ENCODE assay signal across 1 cellular context in the genomic region with DNA sequence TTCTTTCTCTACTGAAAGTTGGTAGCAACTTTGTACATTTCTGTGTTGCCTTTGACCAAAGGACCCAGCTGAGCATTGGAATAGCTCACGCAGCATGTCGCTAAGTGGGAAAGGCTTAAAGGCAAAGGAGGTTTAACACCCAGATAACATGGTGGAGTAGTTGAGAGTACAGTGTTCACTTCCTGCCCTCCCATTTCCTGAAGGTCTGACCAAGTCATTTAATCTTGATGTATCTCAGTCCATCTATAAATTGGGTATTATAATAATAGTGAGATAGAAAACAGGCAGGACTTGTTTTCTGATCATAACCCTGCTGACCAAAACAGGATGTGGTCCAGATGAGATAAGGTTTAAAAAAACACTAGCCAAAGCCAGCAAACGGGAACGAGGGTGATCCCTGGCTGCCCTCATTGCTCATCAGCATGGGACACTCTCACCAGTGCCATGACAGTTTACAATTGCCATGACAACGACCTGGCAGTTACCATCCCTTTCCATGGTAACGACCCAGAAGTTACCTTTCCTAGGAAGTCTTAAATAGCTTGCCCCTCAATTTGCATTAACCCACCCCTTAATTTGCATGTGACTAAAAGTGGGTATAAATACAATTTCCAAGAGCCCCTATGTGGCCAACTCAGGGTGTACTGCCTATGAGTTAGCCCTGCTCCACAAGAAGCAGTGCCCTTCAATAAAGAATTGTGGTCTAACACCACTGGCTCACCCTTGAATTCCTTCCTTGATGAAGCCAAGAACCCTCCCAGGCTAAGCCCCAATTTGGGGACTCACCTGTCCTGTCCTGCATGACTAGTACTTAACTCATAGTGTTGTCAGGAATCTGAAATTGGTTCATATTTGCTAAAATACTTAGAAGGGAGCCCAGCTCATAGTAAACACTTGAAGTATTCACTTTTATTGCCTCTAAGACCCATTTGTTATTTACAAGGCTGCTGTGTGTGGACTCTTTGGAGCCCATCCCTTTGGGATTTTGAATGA.
TF ChIP-seq lines count a peak whose summit lies in the region.

No MANE protein-coding gene starts in this region.

TF ChIP-seq in K562, 482 proteins besides CTCF, POLR2A, EP300 and RAD21 (continued from another document and continues in another):
- TF ChIP-seq ZNF639 (CRISPR knock-in tag; conservative IDR thresholded peaks at IDR 0.05 in 1 of 2, IDR thresholded peaks at IDR 0.05 in 1 of 2) (peak in 1 of 2 experiments; percentile 71; a peak in 2 of 4 replicates), BMI1 (IDR thresholded peaks at IDR 0.05; ENCODE audit: low read length) (peak; percentile 81), ZNF589 (CRISPR knock-in tag; IDR thresholded peaks at IDR 0.05; ENCODE audit: low read depth) (peak; percentile 85; the same call in 1 of the 2 replicates), HES1 (IDR thresholded peaks at IDR 0.05; ENCODE audit: low read depth) (no peak), MTA1 (IDR thresholded peaks at IDR 0.05; ENCODE audit: borderline replicate concordance) (peak; percentile 81), RBM25 (IDR thresholded peaks at IDR 0.05; ENCODE audit: low read depth, low read length, severe bottlenecking) (no peak), FOSL1 (tag; conservative IDR thresholded peaks at IDR 0.05) (peak; percentile 89), CREM (IDR thresholded peaks at IDR 0.05; ENCODE audit: low read depth) (peak; percentile 93), NR2C2 (CRISPR knock-in tag; IDR thresholded peaks at IDR 0.05) (no peak), NR2C2 (tag; IDR thresholded peaks at IDR 0.05) (peak; percentile 97), ZNF57 (CRISPR knock-in tag; IDR thresholded peaks at IDR 0.05) (no peak), ESRRA (IDR thresholded peaks at IDR 0.05; ENCODE audit: borderline replicate concordance, low read depth) (peak; percentile 35; the same call in 1 of the 2 replicates), ELF4 (CRISPR knock-in tag; IDR thresholded peaks at IDR 0.05) (peak; percentile 41; the same call in 1 of the 2 replicates), POLR2AphosphoS5 (IDR thresholded peaks at IDR 0.05; ENCODE audit: control insufficient read depth, insufficient read depth, low read depth, low read length) (no peak), SOX6 (IDR thresholded peaks at IDR 0.05) (peak; percentile 42; the same call in 1 of the 2 replicates), GABPA (tag; conservative IDR thresholded peaks at IDR 0.05; ENCODE audit: low read depth) (peak; percentile 83), CBFA2T3 (IDR thresholded peaks at IDR 0.05) (peak; percentile 24), LCOR (CRISPR knock-in tag; IDR thresholded peaks at IDR 0.05) (no peak), TRIM28 (IDR thresholded peaks at IDR 0.05) (0 out of 2 replicates have a peak, but pooled peaks have one; percentile 15), ATF7 (IDR thresholded peaks at IDR 0.05) (peak; percentile 29; the same call in 1 of the 2 replicates), GATAD2B (IDR thresholded peaks at IDR 0.05; ENCODE audit: borderline replicate concordance) (peak; percentile 15; the same call in 1 of the 2 replicates), PCBP2 (IDR thresholded peaks at IDR 0.05; ENCODE audit: low read depth, low read length, poor library complexity, severe bottlenecking) (no peak), TAL1 (IDR thresholded peaks at IDR 0.05) (peak; percentile 4; the same call in 1 of the 2 replicates), ZBTB11 (CRISPR knock-in tag; IDR thresholded peaks at IDR 0.05) (0 out of 6 replicates have a peak, but pooled peaks of 1 of the 3 experiments have one; percentile 16), CSDE1 (IDR thresholded peaks at IDR 0.05) (peak in 1 of 2 experiments; percentile 71; a peak in 2 of 4 replicates), SREBF2 (CRISPR knock-in tag; IDR thresholded peaks at IDR 0.05) (no peak), JUNB (CRISPR knock-in tag; conservative IDR thresholded peaks at IDR 0.05) (0 out of 2 replicates have a peak, but pooled peaks have one; percentile 10), NFRKB (IDR thresholded peaks at IDR 0.05; ENCODE audit: low read depth) (0 out of 2 replicates have a peak, but pooled peaks have one; percentile 42), SETDB1 (IDR thresholded peaks at IDR 0.05; ENCODE audit: low read length) (no peak), MXI1 (IDR thresholded peaks at IDR 0.05; ENCODE audit: low read depth, low read length) (peak; percentile 79), NEUROD1 (IDR thresholded peaks at IDR 0.05; ENCODE audit: borderline replicate concordance, low read depth, low read length, partially characterized antibody) (peak; percentile 55), DPF2 (IDR thresholded peaks at IDR 0.05) (peak; percentile 71; the same call in 1 of the 2 replicates), CTBP1 (IDR thresholded peaks at IDR 0.05; ENCODE audit: borderline replicate concordance) (peak; percentile 66; the same call in 1 of the 2 replicates), YY1 (IDR thresholded peaks at IDR 0.05; ENCODE audit: borderline replicate concordance in 1 of 3, control insufficient read depth in 1 of 3, extremely low read depth in 1 of 3, insufficient read depth in 3 of 3, insufficient read length in 1 of 3, insufficient replicate concordance in 2 of 3, low read depth in 1 of 3, low read length in 2 of 3) (peak in 2 of 3 experiments; percentile 38 to 83), ZNF197 (CRISPR knock-in tag; IDR thresholded peaks at IDR 0.05; ENCODE audit: low read depth) (0 out of 2 replicates have a peak, but pooled peaks have one; percentile 26), JUND (IDR thresholded peaks at IDR 0.05; ENCODE audit: borderline replicate concordance, low read depth, low read length) (peak; percentile 36; the same call in 1 of the 2 replicates), JUND (tag; IDR thresholded peaks at IDR 0.05; ENCODE audit: borderline replicate concordance, low read depth, low read length) (peak; percentile 20; the same call in 1 of the 3 replicates), JUN (IDR thresholded peaks at IDR 0.05; ENCODE audit: borderline replicate concordance, low read depth, low read length) (peak; percentile 48; the same call in 1 of the 2 replicates), JUN (CRISPR knock-in tag; IDR thresholded peaks at IDR 0.05; ENCODE audit: borderline replicate concordance) (no peak), LEF1 (IDR thresholded peaks at IDR 0.05) (0 out of 2 replicates have a peak, but pooled peaks have one; percentile 20)
- TF ChIP-seq, protein P1, sequence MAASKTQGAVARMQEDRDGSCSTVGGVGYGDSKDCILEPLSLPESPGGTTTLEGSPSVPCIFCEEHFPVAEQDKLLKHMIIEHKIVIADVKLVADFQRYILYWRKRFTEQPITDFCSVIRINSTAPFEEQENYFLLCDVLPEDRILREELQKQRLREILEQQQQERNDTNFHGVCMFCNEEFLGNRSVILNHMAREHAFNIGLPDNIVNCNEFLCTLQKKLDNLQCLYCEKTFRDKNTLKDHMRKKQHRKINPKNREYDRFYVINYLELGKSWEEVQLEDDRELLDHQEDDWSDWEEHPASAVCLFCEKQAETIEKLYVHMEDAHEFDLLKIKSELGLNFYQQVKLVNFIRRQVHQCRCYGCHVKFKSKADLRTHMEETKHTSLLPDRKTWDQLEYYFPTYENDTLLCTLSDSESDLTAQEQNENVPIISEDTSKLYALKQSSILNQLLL (CRISPR knock-in tag; IDR thresholded peaks at IDR 0.05; ENCODE audit: borderline replicate concordance), result no peak
- TF ChIP-seq, protein P2, sequence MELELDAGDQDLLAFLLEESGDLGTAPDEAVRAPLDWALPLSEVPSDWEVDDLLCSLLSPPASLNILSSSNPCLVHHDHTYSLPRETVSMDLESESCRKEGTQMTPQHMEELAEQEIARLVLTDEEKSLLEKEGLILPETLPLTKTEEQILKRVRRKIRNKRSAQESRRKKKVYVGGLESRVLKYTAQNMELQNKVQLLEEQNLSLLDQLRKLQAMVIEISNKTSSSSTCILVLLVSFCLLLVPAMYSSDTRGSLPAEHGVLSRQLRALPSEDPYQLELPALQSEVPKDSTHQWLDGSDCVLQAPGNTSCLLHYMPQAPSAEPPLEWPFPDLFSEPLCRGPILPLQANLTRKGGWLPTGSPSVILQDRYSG (tag; conservative IDR thresholded peaks at IDR 0.05; ENCODE audit: low read depth), result 0 out of 2 replicates have a peak, but pooled peaks have one; percentile 18
- TF ChIP-seq, protein P3, sequence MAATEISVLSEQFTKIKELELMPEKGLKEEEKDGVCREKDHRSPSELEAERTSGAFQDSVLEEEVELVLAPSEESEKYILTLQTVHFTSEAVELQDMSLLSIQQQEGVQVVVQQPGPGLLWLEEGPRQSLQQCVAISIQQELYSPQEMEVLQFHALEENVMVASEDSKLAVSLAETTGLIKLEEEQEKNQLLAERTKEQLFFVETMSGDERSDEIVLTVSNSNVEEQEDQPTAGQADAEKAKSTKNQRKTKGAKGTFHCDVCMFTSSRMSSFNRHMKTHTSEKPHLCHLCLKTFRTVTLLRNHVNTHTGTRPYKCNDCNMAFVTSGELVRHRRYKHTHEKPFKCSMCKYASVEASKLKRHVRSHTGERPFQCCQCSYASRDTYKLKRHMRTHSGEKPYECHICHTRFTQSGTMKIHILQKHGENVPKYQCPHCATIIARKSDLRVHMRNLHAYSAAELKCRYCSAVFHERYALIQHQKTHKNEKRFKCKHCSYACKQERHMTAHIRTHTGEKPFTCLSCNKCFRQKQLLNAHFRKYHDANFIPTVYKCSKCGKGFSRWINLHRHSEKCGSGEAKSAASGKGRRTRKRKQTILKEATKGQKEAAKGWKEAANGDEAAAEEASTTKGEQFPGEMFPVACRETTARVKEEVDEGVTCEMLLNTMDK (IDR thresholded peaks at IDR 0.05; ENCODE audit: borderline replicate concordance, insufficient read depth, low read depth, low read length, poor library complexity, severe bottlenecking), result no peak
- TF ChIP-seq, protein P4, sequence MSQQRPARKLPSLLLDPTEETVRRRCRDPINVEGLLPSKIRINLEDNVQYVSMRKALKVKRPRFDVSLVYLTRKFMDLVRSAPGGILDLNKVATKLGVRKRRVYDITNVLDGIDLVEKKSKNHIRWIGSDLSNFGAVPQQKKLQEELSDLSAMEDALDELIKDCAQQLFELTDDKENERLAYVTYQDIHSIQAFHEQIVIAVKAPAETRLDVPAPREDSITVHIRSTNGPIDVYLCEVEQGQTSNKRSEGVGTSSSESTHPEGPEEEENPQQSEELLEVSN (IDR thresholded peaks at IDR 0.05; ENCODE audit: borderline replicate concordance in 1 of 2, extremely low read depth in 1 of 2, insufficient read depth in 1 of 2, insufficient read length in 1 of 2, low read depth in 1 of 2, low read length in 1 of 2, poor library complexity in 1 of 2, severe bottlenecking in 1 of 2), result peak in 1 of 2 experiments; percentile 29
- TF ChIP-seq, protein P5, sequence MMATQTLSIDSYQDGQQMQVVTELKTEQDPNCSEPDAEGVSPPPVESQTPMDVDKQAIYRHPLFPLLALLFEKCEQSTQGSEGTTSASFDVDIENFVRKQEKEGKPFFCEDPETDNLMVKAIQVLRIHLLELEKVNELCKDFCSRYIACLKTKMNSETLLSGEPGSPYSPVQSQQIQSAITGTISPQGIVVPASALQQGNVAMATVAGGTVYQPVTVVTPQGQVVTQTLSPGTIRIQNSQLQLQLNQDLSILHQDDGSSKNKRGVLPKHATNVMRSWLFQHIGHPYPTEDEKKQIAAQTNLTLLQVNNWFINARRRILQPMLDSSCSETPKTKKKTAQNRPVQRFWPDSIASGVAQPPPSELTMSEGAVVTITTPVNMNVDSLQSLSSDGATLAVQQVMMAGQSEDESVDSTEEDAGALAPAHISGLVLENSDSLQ (IDR thresholded peaks at IDR 0.05), result peak; percentile 40; the same call in 1 of the 2 replicates
- TF ChIP-seq, protein P6, sequence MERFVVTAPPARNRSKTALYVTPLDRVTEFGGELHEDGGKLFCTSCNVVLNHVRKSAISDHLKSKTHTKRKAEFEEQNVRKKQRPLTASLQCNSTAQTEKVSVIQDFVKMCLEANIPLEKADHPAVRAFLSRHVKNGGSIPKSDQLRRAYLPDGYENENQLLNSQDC (CRISPR knock-in tag; IDR thresholded peaks at IDR 0.05), result no peak
